ENCODE assay signal across 9 cellular contexts in the genomic region with DNA sequence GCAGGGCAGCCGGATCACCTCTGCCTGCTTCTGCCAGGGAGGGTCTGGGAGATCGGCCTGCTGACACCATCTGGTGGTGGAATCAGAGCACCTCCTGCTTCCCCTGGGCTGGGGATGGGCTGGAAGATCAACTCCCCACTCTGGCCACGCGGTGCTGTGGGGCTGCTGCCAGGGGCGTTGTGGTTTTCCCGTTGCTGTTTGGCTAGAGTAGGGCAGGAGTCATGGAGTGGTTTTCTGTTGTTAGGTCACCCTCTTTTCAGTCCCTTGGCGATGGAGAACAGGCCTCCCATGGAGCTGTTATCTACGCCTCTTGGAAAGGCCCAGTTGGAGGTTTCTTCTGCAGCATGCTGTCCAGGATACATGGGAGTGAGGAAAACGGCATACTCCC. TPM values are rescaled to one million over a fixed set of nuclear protein-coding genes. Genes with fewer than 3 reads are reported as not detected.
DNase-seq lines count a peak whose midpoint lies in the region; ATAC-seq and TF ChIP-seq lines count a peak whose summit lies in the region.
"Had no signal": no experiment of that assay in that cellular context is flagged by ENCODE, and none has a peak within 500 bp of the region (broad histone marks: within the 10 kb centered on the region; RNA-seq: fewer than 3 reads in every experiment).

No MANE protein-coding gene starts in this region.

- TF ChIP-seq POLR2A in testis (IDR thresholded peaks at IDR 0.05) = no peak

- H3K9me3 ChIP-seq in lower lobe of right lung (no peaks in the 10 kb centered on the region), testis (no peaks in the 10 kb centered on the region)

- TF ChIP-seq CTCF in brain microvascular endothelial cell (IDR thresholded peaks at IDR 0.05; ENCODE audit: low read depth, low read length, missing control alignments) (peak; percentile 68), lower lobe of right lung (IDR thresholded peaks at IDR 0.05) (peak; percentile 14), testis (IDR thresholded peaks at IDR 0.05) (no peak)

- peak; percentile 57 to 61 for ATAC-seq in lower lobe of right lung
- no peak for ATAC-seq in HG02678 (IDR thresholded peaks at IDR 0.05; ENCODE audit: unreplicated experiment)
- ATAC-seq in HG03159 (IDR thresholded peaks at IDR 0.05; ENCODE audit: unreplicated experiment) = no peak

- in situ Hi-C loops in brain microvascular endothelial cell (cut with HindIII; ENCODE audit: low pct_ligation_motif_present, low sequenced_read_pairs) = no loop called here

- H3K27ac ChIP-seq in brain microvascular endothelial cell (no peak overlapping the region), lower lobe of right lung (no peak overlapping the region), testis (no peak overlapping the region)

- H3K27me3 ChIP-seq in brain microvascular endothelial cell (replicated peaks) = no peaks in the 10 kb centered on the region
- no peaks in the 10 kb centered on the region for H3K27me3 ChIP-seq in lower lobe of right lung (ENCODE audit: low read depth)
- H3K27me3 ChIP-seq in testis = no peaks in the 10 kb centered on the region

- intact Hi-C loops in lower lobe of right lung (cut with DNase I) (no loop called here), testis (cut with DNase I; ENCODE audit: low total_unique reads) (no loop called here)

- WGBS in testis, 2 donors = 91 to 100% methylated on average over 5 to 9 of the region's 9 CpGs

- no peaks in the 10 kb centered on the region for H3K4me1 ChIP-seq in lower lobe of right lung
- no peaks in the 10 kb centered on the region for H3K4me1 ChIP-seq in testis

- H3K4me3 ChIP-seq in brain microvascular endothelial cell (ENCODE audit: low read depth, low read length) (no peak overlapping the region), lower lobe of right lung (no peak overlapping the region), testis (no peak overlapping the region)

- DNase-seq in COLO668 (lab: John Stamatoyannopoulos, UW; ENCODE audit: unreplicated experiment) (peak; percentile 19), HT1080 (ENCODE audit: low read depth) (peak; percentile 74), brain microvascular endothelial cell (peak; percentile 48), lower lobe of right lung (peak; percentile 52), testis (no peak), NCI-H2081 (lab: John Stamatoyannopoulos, UW) (no peak)
- DNase-seq: activated T-cell treated with anti-CD3 and anti-CD28 coated beads, Interleukin-2, amount 50 U/mL, for 48 hours had no signal

- H3K36me3 ChIP-seq in brain microvascular endothelial cell (replicated peaks) = no peaks in the 10 kb centered on the region
- H3K36me3 ChIP-seq in lower lobe of right lung = peaks cover 5% of the 10 kb centered on the region
- no peaks in the 10 kb centered on the region for H3K36me3 ChIP-seq in testis (ENCODE audit: low read depth, missing control alignments)

RNA-seq across cellular contexts. Expression of a gene that starts 15.2 kb away (rescaled TPM):
- 2.5 and 5.4 TPM in 2 replicates for total RNA-seq in HT1080 (2014; rRNA removed; shearing (Covaris generic))
- polyA plus RNA-seq in HT1080 (2015; cell fraction: cytosol; rRNA removed) = 4.8 and 6.9 TPM in 2 replicates
- 4.6 and 5.5 TPM in 2 replicates for polyA plus RNA-seq in HT1080 (2015; cell fraction: nucleus; rRNA removed)
- total RNA-seq in lower lobe of right lung = 23.7 TPM
- total RNA-seq in testis = 10 to 100 TPM; 29.3 to 41.7 TPM
- polyA plus RNA-seq in testis (ENCODE audit: insufficient read depth, low read depth, low replicate concordance) = 26.4 TPM

Comparison
In these comparisons a context has a peak if more than half of its experiments do, and no peak if none do; other contexts are left out.
1. DNase-seq: peak in COLO668 (single experiment), HT1080 (single experiment), brain microvascular endothelial cell (single experiment) and lower lobe of right lung (single experiment); none in testis (single experiment) and NCI-H2081 (0 of 2).
2. CTCF ChIP-seq: peak in brain microvascular endothelial cell (single experiment) and lower lobe of right lung (single experiment); none in testis (0 of 3).
3. ATAC-seq: peak in lower lobe of right lung (2 of 2); none in HG02678 (single experiment) and HG03159 (single experiment).